22 cellular contexts compared by ENCODE assay signal in genomic region chr1:57109247-57109646, GRCh38.
"Had no signal": no experiment of that assay in that cellular context is flagged by ENCODE, and none has a peak within 500 bp of the region (broad histone marks: within the 10 kb centered on the region; RNA-seq: fewer than 3 reads in every experiment).

No MANE protein-coding gene starts in this region.

- H3K9me3 Mint-ChIP-seq: activated CD8-positive, alpha-beta T cell treated with anti-CD3 and anti-CD28 coated beads for 36 hours; activated naive CD8-positive, alpha-beta T cell treated with anti-CD3 and anti-CD28 coated beads, Interleukin-2, amount 10 ng/mL, durations not matched to agents 7 days and 5 days; T-helper 1 cell treated with Interleukin-12 subunit alpha and Interleukin-12 subunit beta and Interleukin-4 antibody, amounts not matched to agents 30 μg/mL and 1 μg/mL, for 36 hours had no signal

- H3K4me3 Mint-ChIP-seq: activated CD8-positive, alpha-beta T cell treated with anti-CD3 and anti-CD28 coated beads for 36 hours; activated naive CD8-positive, alpha-beta T cell treated with anti-CD3 and anti-CD28 coated beads, Interleukin-2, amount 10 ng/mL, durations not matched to agents 7 days and 5 days; activated T-cell treated with anti-CD3 and anti-CD28 coated beads, Interleukin-2, amount 50 U/mL, for 72 hours; T-helper 1 cell treated with Interleukin-12 subunit alpha and Interleukin-12 subunit beta and Interleukin-4 antibody, amounts not matched to agents 30 μg/mL and 1 μg/mL, for 36 hours had no signal

- H3K4me1 ChIP-seq: body of pancreas, Peyer's patch, SJSA1 had no signal

- H3K27me3 Mint-ChIP-seq: activated naive CD8-positive, alpha-beta T cell treated with anti-CD3 and anti-CD28 coated beads, Interleukin-2, amount 10 ng/mL, durations not matched to agents 7 days and 5 days had no signal

- H3K27ac ChIP-seq: body of pancreas, Peyer's patch, RWPE1, SJSA1 had no signal

- H3K27me3 ChIP-seq: body of pancreas, Peyer's patch, SJSA1 had no signal

- H3K4me3 ChIP-seq: body of pancreas, Peyer's patch, SJSA1 had no signal

- H3K36me3 Mint-ChIP-seq: activated naive CD8-positive, alpha-beta T cell treated with anti-CD3 and anti-CD28 coated beads, Interleukin-2, amount 10 ng/mL, durations not matched to agents 7 days and 5 days had no signal

- H3K36me3 ChIP-seq: Peyer's patch, SJSA1 had no signal

- ATAC-seq: activated CD4-positive, CD25-positive, alpha-beta regulatory T cell treated with anti-CD3 and anti-CD28 coated beads, Interleukin-2, amount 50 U/mL, for 24 hours; activated CD8-positive, alpha-beta T cell treated with anti-CD3 and anti-CD28 coated beads for 36 hours; activated T-cell treated with anti-CD3 and anti-CD28 coated beads, Interleukin-2, amount 50 U/mL, for 72 hours; body of pancreas; SK-N-SH treated with all-trans-retinoic acid at 6 μM for 48 hours had no signal

- H3K9me3 ChIP-seq: body of pancreas, Peyer's patch, SJSA1 had no signal

- H3K4me1 Mint-ChIP-seq: activated naive CD8-positive, alpha-beta T cell treated with anti-CD3 and anti-CD28 coated beads, Interleukin-2, amount 10 ng/mL, durations not matched to agents 7 days and 5 days had no signal

- DNase-seq: activated CD4-positive, alpha-beta T cell treated with anti-CD3 and anti-CD28 coated beads for 4 hours; activated CD8-positive, alpha-beta memory T cell treated with anti-CD3 and anti-CD28 coated beads, Interleukin-2, amount 50 U/mL, for 4 hours; activated CD8-positive, alpha-beta T cell treated with anti-CD3 and anti-CD28 coated beads for 36 hours; activated naive CD4-positive, alpha-beta T cell treated with anti-CD3 and anti-CD28 coated beads, Interleukin-2, amount 50 U/mL, for 16 hours; activated naive CD8-positive, alpha-beta T cell treated with anti-CD3 and anti-CD28 coated beads, Interleukin-2, amount 10 ng/mL, durations not matched to agents 7 days and 5 days; activated T-cell treated with anti-CD3 and anti-CD28 coated beads, Interleukin-2, amount 50 U/mL, for 72 hours; aorta; body of pancreas; central memory CD4-positive, alpha-beta T cell; NCI-H1048; NCI-H146; NCI-H187 treated with DMSO at 0.1 percent for 48 hours; NCI-H2081 treated with DMSO at 0.1 percent for 48 hours; NCI-H446; Peyer's patch; SHP77; SW 1271 had no signal

- H3K27ac Mint-ChIP-seq: activated CD8-positive, alpha-beta T cell treated with anti-CD3 and anti-CD28 coated beads for 36 hours; activated naive CD8-positive, alpha-beta T cell treated with anti-CD3 and anti-CD28 coated beads, Interleukin-2, amount 10 ng/mL, durations not matched to agents 7 days and 5 days; activated T-cell treated with anti-CD3 and anti-CD28 coated beads, Interleukin-2, amount 50 U/mL, for 72 hours; T-helper 1 cell treated with Interleukin-12 subunit alpha and Interleukin-12 subunit beta and Interleukin-4 antibody, amounts not matched to agents 30 μg/mL and 1 μg/mL, for 36 hours had no signal
